In the genomic region with DNA sequence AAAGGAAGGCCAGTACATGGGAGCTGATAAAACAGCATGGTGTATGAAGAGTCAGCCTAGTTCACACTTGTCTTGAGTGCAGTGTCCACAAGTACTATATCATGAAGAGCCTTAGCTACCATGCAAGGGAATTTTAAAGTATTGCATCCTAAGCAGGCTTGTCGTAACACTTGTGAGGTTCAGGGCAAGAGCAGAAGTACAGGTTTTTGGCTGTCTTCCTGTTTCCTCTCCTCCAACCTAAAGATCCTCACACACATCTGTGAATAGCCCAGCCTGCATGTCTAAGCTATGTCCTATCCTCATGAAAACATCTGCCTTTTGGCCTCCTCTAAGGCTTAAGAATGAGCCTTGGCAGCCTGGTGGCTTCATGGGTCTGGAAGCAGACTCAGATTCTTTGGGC, we compare ENCODE assay signal across 2 cellular contexts.
TF ChIP-seq lines count a peak whose summit lies in the region.

No MANE protein-coding gene starts in this region.

TF ChIP-seq in HepG2, 621 proteins besides CTCF, POLR2A, EP300 and RAD21:
- no peak for TF ChIP-seq ZSCAN20 (CRISPR knock-in tag; IDR thresholded peaks at IDR 0.05; ENCODE audit: borderline replicate concordance)
- TF ChIP-seq PCBP2 (optimal IDR thresholded peaks at IDR 0.05; ENCODE audit: low read depth, low read length, poor library complexity, severe bottlenecking): no peak
- TF ChIP-seq, protein P1, sequence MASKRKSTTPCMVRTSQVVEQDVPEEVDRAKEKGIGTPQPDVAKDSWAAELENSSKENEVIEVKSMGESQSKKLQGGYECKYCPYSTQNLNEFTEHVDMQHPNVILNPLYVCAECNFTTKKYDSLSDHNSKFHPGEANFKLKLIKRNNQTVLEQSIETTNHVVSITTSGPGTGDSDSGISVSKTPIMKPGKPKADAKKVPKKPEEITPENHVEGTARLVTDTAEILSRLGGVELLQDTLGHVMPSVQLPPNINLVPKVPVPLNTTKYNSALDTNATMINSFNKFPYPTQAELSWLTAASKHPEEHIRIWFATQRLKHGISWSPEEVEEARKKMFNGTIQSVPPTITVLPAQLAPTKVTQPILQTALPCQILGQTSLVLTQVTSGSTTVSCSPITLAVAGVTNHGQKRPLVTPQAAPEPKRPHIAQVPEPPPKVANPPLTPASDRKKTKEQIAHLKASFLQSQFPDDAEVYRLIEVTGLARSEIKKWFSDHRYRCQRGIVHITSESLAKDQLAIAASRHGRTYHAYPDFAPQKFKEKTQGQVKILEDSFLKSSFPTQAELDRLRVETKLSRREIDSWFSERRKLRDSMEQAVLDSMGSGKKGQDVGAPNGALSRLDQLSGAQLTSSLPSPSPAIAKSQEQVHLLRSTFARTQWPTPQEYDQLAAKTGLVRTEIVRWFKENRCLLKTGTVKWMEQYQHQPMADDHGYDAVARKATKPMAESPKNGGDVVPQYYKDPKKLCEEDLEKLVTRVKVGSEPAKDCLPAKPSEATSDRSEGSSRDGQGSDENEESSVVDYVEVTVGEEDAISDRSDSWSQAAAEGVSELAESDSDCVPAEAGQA (IDR thresholded peaks at IDR 0.05; ENCODE audit: low read depth): no peak
- TF ChIP-seq, protein P1 (CRISPR knock-in tag; IDR thresholded peaks at IDR 0.05; ENCODE audit: borderline replicate concordance): no peak
- 0 out of 2 replicates have a peak, but pooled peaks have one; percentile 36 for TF ChIP-seq GLI4 (CRISPR knock-in tag; IDR thresholded peaks at IDR 0.05; ENCODE audit: borderline replicate concordance)
TF ChIP-seq in HepG2: peak in this region for 1.

TF ChIP-seq in K562, 482 proteins besides CTCF, POLR2A, EP300 and RAD21:
- TF ChIP-seq ZNF445 (CRISPR knock-in tag; IDR thresholded peaks at IDR 0.05; ENCODE audit: low read depth) (no peak), ZNF551 (CRISPR knock-in tag; IDR thresholded peaks at IDR 0.05) (no peak), ARHGAP35 (IDR thresholded peaks at IDR 0.05; ENCODE audit: partially characterized antibody) (no peak), SP2 (IDR thresholded peaks at IDR 0.05; ENCODE audit: extremely low read depth, low read depth, low read length, poor library complexity, severe bottlenecking) (no peak), KDM1A (IDR thresholded peaks at IDR 0.05) (no peak), RBFOX2 (IDR thresholded peaks at IDR 0.05; ENCODE audit: low read depth, low read length) (no peak), ZNF282 (CRISPR knock-in tag; IDR thresholded peaks at IDR 0.05) (no peak), COPS2 (conservative IDR thresholded peaks at IDR 0.05) (no peak), ZNF696 (CRISPR knock-in tag; conservative IDR thresholded peaks at IDR 0.05) (no peak), SIRT6 (IDR thresholded peaks at IDR 0.05; ENCODE audit: low read depth, low read length) (no peak), SREBF2 (CRISPR knock-in tag; IDR thresholded peaks at IDR 0.05) (no peak), TBP (optimal IDR thresholded peaks at IDR 0.05; ENCODE audit: low read depth, low read length) (no peak), KAT8 (IDR thresholded peaks at IDR 0.05; ENCODE audit: low read depth) (no peak), FOXA1 (IDR thresholded peaks at IDR 0.05; ENCODE audit: borderline replicate concordance) (no peak), ZBTB7A (IDR thresholded peaks at IDR 0.05; ENCODE audit: borderline replicate concordance, control insufficient read depth, low read depth, low read length) (no peak)
- TF ChIP-seq, protein P2, sequence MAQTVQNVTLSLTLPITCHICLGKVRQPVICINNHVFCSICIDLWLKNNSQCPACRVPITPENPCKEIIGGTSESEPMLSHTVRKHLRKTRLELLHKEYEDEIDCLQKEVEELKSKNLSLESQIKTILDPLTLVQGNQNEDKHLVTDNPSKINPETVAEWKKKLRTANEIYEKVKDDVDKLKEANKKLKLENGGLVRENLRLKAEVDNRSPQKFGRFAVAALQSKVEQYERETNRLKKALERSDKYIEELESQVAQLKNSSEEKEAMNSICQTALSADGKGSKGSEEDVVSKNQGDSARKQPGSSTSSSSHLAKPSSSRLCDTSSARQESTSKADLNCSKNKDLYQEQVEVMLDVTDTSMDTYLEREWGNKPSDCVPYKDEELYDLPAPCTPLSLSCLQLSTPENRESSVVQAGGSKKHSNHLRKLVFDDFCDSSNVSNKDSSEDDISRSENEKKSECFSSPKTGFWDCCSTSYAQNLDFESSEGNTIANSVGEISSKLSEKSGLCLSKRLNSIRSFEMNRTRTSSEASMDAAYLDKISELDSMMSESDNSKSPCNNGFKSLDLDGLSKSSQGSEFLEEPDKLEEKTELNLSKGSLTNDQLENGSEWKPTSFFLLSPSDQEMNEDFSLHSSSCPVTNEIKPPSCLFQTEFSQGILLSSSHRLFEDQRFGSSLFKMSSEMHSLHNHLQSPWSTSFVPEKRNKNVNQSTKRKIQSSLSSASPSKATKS (CRISPR knock-in tag; IDR thresholded peaks at IDR 0.05): no peak
- TF ChIP-seq, protein P3, sequence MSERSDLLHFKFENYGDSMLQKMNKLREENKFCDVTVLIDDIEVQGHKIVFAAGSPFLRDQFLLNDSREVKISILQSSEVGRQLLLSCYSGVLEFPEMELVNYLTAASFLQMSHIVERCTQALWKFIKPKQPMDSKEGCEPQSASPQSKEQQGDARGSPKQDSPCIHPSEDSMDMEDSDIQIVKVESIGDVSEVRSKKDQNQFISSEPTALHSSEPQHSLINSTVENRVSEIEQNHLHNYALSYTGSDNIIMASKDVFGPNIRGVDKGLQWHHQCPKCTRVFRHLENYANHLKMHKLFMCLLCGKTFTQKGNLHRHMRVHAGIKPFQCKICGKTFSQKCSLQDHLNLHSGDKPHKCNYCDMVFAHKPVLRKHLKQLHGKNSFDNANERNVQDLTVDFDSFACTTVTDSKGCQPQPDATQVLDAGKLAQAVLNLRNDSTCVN (CRISPR knock-in tag; IDR thresholded peaks at IDR 0.05): no peak
